Comparison of ENCODE assay signal across 9 cellular contexts in genomic region chr3:56753206-56753605, GRCh38. TPM values are rescaled to one million over a fixed set of nuclear protein-coding genes. Genes with fewer than 3 reads are reported as not detected.
DNase-seq lines count a peak whose midpoint lies in the region; ATAC-seq and TF ChIP-seq lines count a peak whose summit lies in the region.
"Had no signal": no experiment of that assay in that cellular context is flagged by ENCODE, and none has a peak within 500 bp of the region (broad histone marks: within the 10 kb centered on the region; RNA-seq: fewer than 3 reads in every experiment).

No MANE protein-coding gene starts in this region.

- H3K36me3 ChIP-seq in testis (ENCODE audit: low read depth, missing control alignments) (no peaks in the 10 kb centered on the region), WERI-Rb-1 (no peaks in the 10 kb centered on the region)

- H3K27ac Mint-ChIP-seq in stimulated activated effector memory CD8-positive, alpha-beta T cell treated with anti-CD3 and anti-CD28 coated beads, Interleukin-12 subunit alpha, Interleukin-12 subunit beta, amount 100 ng/mL, for 72 hours = no peak overlapping the region

- H3K4me3 ChIP-seq in testis (no peak overlapping the region), WERI-Rb-1 (ENCODE audit: low read depth, low read length) (no peak overlapping the region)

- TF ChIP-seq CTCF in testis (IDR thresholded peaks at IDR 0.05) (no peak), WERI-Rb-1 (IDR thresholded peaks at IDR 0.05; ENCODE audit: low read depth, low read length) (no peak)

- H3K9me3 Mint-ChIP-seq in stimulated activated effector memory CD8-positive, alpha-beta T cell treated with anti-CD3 and anti-CD28 coated beads, Interleukin-12 subunit alpha, Interleukin-12 subunit beta, amount 100 ng/mL, for 72 hours = no peaks in the 10 kb centered on the region

- intact Hi-C loops in testis (cut with DNase I; ENCODE audit: low total_unique reads) = no loop called here

- peak overlapping the region; percentile 80 for H3K4me3 Mint-ChIP-seq in stimulated activated effector memory CD8-positive, alpha-beta T cell treated with anti-CD3 and anti-CD28 coated beads, Interleukin-12 subunit alpha, Interleukin-12 subunit beta, amount 100 ng/mL, for 72 hours

- peak overlapping the region in 1 of 2 donors; percentile 79 for H3K27ac ChIP-seq in testis
- H3K27ac ChIP-seq in WERI-Rb-1 = no peak overlapping the region

- H3K4me1 Mint-ChIP-seq in stimulated activated effector memory CD8-positive, alpha-beta T cell treated with anti-CD3 and anti-CD28 coated beads, Interleukin-12 subunit alpha, Interleukin-12 subunit beta, amount 100 ng/mL, for 72 hours = peaks cover 57% of the 10 kb centered on the region

- H3K36me3 Mint-ChIP-seq in stimulated activated effector memory CD8-positive, alpha-beta T cell treated with anti-CD3 and anti-CD28 coated beads, Interleukin-12 subunit alpha, Interleukin-12 subunit beta, amount 100 ng/mL, for 72 hours = peaks cover 58% of the 10 kb centered on the region

- no peaks in the 10 kb centered on the region for H3K9me3 ChIP-seq in testis
- no peaks in the 10 kb centered on the region for H3K9me3 ChIP-seq in WERI-Rb-1 (ENCODE audit: severe bottlenecking)

- peaks cover 21% of the 10 kb centered on the region for H3K4me1 ChIP-seq in testis

- H3K27me3 ChIP-seq in testis (no peaks in the 10 kb centered on the region), WERI-Rb-1 (ENCODE audit: insufficient read depth, low read depth, severe bottlenecking) (no peaks in the 10 kb centered on the region)

- 73 to 92% methylated on average over 3 of the region's 3 CpGs for WGBS in testis, 2 donors

- peak; percentile 16 to 20 for DNase-seq in activated CD4-positive, alpha-beta T cell treated with anti-CD3 and anti-CD28 coated beads for 4 hours
- no peak for DNase-seq in activated CD4-positive, alpha-beta T cell treated with anti-CD3 and anti-CD28 coated beads, Interleukin-2, amount 50 U/mL, for 1 hour
- peak; percentile 25 for DNase-seq in activated CD8-positive, alpha-beta memory T cell treated with anti-CD3 and anti-CD28 coated beads, Interleukin-2, amount 50 U/mL, for 24 hours (ENCODE audit: extremely low read depth)
- DNase-seq in stimulated activated effector memory CD8-positive, alpha-beta T cell treated with anti-CD3 and anti-CD28 coated beads, Interleukin-12 subunit alpha, Interleukin-12 subunit beta, amount 100 ng/mL, for 72 hours (ENCODE audit: low spot score in 2 of 2) = peak; percentile 38 to 73
- DNase-seq in SW 1271 (lab: John Stamatoyannopoulos, UW) (no peak), testis (no peak), WERI-Rb-1 (no peak)
- DNase-seq: hypothalamus had no signal

- TF ChIP-seq POLR2A in testis (IDR thresholded peaks at IDR 0.05) = no peak

- peak; percentile 85 for ATAC-seq in HG03039 (IDR thresholded peaks at IDR 0.05; ENCODE audit: unreplicated experiment)
- peak; percentile 100 for ATAC-seq in stimulated activated effector memory CD8-positive, alpha-beta T cell treated with anti-CD3 and anti-CD28 coated beads, Interleukin-12 subunit alpha, Interleukin-12 subunit beta, amount 100 ng/mL, for 72 hours

RNA-seq across cellular contexts. Expression of gene ARHGEF3, which starts 48.5 kb away (rescaled TPM):
- total RNA-seq in testis = 10 to 100 TPM; 55.1 to 72.2 TPM
- 43.1 TPM for polyA plus RNA-seq in testis (ENCODE audit: insufficient read depth, low read depth, low replicate concordance)

Comparison
In these comparisons a context has a peak if more than half of its experiments do, and no peak if none do; other contexts are left out.
1. DNase-seq: peak in activated CD4-positive, alpha-beta T cell treated with anti-CD3 and anti-CD28 coated beads for 4 hours (2 of 2), activated CD8-positive, alpha-beta memory T cell treated with anti-CD3 and anti-CD28 coated beads, Interleukin-2, amount 50 U/mL, for 24 hours (single experiment) and stimulated activated effector memory CD8-positive, alpha-beta T cell treated with anti-CD3 and anti-CD28 coated beads, Interleukin-12 subunit alpha, Interleukin-12 subunit beta, amount 100 ng/mL, for 72 hours (2 of 2); none in activated CD4-positive, alpha-beta T cell treated with anti-CD3 and anti-CD28 coated beads, Interleukin-2, amount 50 U/mL, for 1 hour (single experiment), SW 1271 (0 of 2), testis (single experiment) and WERI-Rb-1 (single experiment).